32 cellular contexts compared by ENCODE assay signal in the genomic region with DNA sequence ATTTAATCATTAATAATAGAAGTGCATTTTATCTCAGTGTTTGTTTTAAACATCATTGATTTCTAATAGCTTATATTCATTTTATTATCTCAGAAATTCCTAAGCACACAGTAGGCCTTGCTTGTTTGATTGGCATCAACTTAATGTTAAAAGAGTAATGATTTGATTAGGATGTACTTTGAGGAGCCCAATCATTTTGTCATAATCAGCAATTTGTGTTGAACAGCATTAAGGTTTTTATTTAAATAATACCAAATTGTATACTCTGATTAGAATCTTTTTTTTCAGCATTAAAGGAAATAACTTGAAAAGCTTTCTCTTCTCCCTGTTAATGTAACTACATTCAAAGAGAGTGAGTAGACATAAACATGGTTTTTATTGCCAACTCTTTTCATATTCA.
"Had no signal": no experiment of that assay in that cellular context is flagged by ENCODE, and none has a peak within 500 bp of the region (broad histone marks: within the 10 kb centered on the region; RNA-seq: fewer than 3 reads in every experiment).

No MANE protein-coding gene starts in this region.

- H3K4me1 ChIP-seq: body of pancreas, breast epithelium had no signal

- FAIRE-seq: astrocyte, TTC549 had no signal

- H3K4me3 ChIP-seq: body of pancreas, breast epithelium had no signal

- ATAC-seq: activated CD8-positive, alpha-beta T cell treated with anti-CD3 and anti-CD28 coated beads for 36 hours; activated naive CD4-positive, alpha-beta T cell treated with anti-CD3 and anti-CD28 coated beads, Interleukin-2, amount 50 U/mL, for 72 hours; activated T-cell treated with anti-CD3 and anti-CD28 coated beads, Interleukin-2, amount 50 U/mL, for 4 hours; activated T-cell treated with anti-CD3 and anti-CD28 coated beads, Interleukin-2, amount 50 U/mL, for 72 hours; activated T-helper 17 cell treated with anti-CD3 and anti-CD28 coated beads, Interleukin-2, amount 50 U/mL, for 72 hours; body of pancreas had no signal

- H3K36me3 ChIP-seq: adrenal gland, brain microvascular endothelial cell, breast epithelium had no signal

- H3K9me3 ChIP-seq: adrenal gland, body of pancreas, breast epithelium had no signal

- DNase-seq: activated B cell treated with CpG ODN at 0.5 μM for 24 hours; activated CD4-positive, alpha-beta memory T cell treated with anti-CD3 and anti-CD28 coated beads for 36 hours; activated CD4-positive, alpha-beta T cell treated with anti-CD3 and anti-CD28 coated beads for 4 hours; activated CD4-positive, alpha-beta T cell treated with anti-CD3 and anti-CD28 coated beads, Interleukin-2, amount 10 ng/mL, durations not matched to agents 24 days and 14 days; activated CD4-positive, alpha-beta T cell treated with anti-CD3 and anti-CD28 coated beads, Interleukin-2, amount 50 U/mL, for 1 hour; activated CD4-positive, alpha-beta T cell treated with anti-CD3 and anti-CD28 coated beads, Interleukin-2, amount 50 U/mL, for 4 hours; activated CD4-positive, CD25-positive, alpha-beta regulatory T cell treated with anti-CD3 and anti-CD28 coated beads, Interleukin-2, amount 50 U/mL, for 72 hours; activated CD8-positive, alpha-beta memory T cell treated with anti-CD3 and anti-CD28 coated beads, Interleukin-2, amount 50 U/mL, for 4 hours; activated CD8-positive, alpha-beta T cell treated with anti-CD3 and anti-CD28 coated beads for 36 hours; activated gamma-delta T cell; activated naive CD4-positive, alpha-beta T cell treated with anti-CD3 and anti-CD28 coated beads for 36 hours; activated naive CD4-positive, alpha-beta T cell treated with anti-CD3 and anti-CD28 coated beads, Interleukin-2, amount 50 U/mL, for 16 hours; activated naive CD8-positive, alpha-beta T cell treated with anti-CD3 and anti-CD28 coated beads for 36 hours; activated T-cell treated with anti-CD3 and anti-CD28 coated beads for 4 hours; activated T-cell treated with anti-CD3 and anti-CD28 coated beads, Interleukin-2, amount 50 U/mL, for 1 hour; activated T-cell treated with anti-CD3 and anti-CD28 coated beads, Interleukin-2, amount 50 U/mL, for 4 hours; activated T-cell treated with anti-CD3 and anti-CD28 coated beads, Interleukin-2, amount 50 U/mL, for 72 hours; adrenal gland; amniotic stem cell; aorta; body of pancreas; brain microvascular endothelial cell; cerebellar nuclear complex; T-helper 1 cell; T-helper 2 cell; T-helper 9 cell had no signal

- H3K27me3 ChIP-seq: adrenal gland, body of pancreas, brain microvascular endothelial cell, breast epithelium had no signal

- H3K27ac ChIP-seq: adrenal gland, body of pancreas, brain microvascular endothelial cell, breast epithelium, VCaP had no signal
